ENCODE assay signal across 9 cellular contexts in the genomic region with DNA sequence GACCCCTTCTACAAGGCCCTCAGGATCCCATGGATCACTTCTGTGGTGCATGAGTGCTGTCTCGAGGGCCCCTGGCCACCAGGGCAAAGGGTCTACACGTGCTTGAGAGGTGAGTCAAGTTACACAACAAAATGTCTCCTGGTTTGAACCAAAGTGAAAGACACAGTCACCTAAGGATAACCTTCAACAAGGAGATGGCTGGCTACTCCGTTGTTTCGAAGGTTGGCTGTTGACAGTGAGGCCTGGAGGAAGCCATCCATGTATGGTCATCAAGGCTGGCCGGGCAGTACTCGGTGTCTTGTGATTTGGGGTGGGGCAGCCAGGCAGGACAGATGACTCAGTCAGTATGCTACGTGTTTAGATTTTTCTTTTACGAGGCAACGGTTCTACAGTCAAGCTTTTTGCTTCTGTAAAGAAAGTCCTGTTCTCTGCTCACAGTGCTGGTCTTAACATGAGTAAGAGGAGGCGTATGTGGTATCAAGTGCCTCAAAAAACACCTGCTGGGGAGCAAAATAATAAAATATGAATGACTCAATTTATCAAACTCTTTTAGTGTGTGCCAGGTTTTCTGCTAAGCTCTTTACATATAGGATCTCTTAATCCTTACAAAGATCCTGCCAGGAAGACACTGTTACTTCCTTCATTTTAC. TPM values are rescaled to one million over a fixed set of nuclear protein-coding genes. Genes with fewer than 3 reads are reported as not detected.
DNase-seq lines count a peak whose midpoint lies in the region; ATAC-seq and TF ChIP-seq lines count a peak whose summit lies in the region.
"Had no signal": no experiment of that assay in that cellular context is flagged by ENCODE, and none has a peak within 500 bp of the region (broad histone marks: within the 10 kb centered on the region; RNA-seq: fewer than 3 reads in every experiment).

No MANE protein-coding gene starts in this region.

- intact Hi-C loops in adrenal gland (cut with DNase I) = no loop called here
- intact Hi-C loops in left ventricle myocardium superior (cut with micrococcal nuclease) = no loop called here

- peaks cover 0 to 11% of the 10 kb centered on the region in 2 donors for H3K27me3 Mint-ChIP-seq in effector memory CD8-positive, alpha-beta T cell

- WGBS in adrenal gland, 4 donors = 54 to 76% (median 65%) methylated on average over 9 to 10 of the region's 10 CpGs
- WGBS in smooth muscle cell (ENCODE audit: low lambda C conversion rate) = 25% methylated on average over 10 of the region's 10 CpGs

- H3K27ac ChIP-seq in adrenal gland (peak overlapping the region in 2 of 5 donors; percentile 33 to 52), smooth muscle cell (ENCODE audit: low read depth) (peak overlapping the region; percentile 87)

- H3K4me3 ChIP-seq in adrenal gland (no peak overlapping the region), smooth muscle cell (no peak overlapping the region)

- H3K4me3 Mint-ChIP-seq in effector memory CD8-positive, alpha-beta T cell = no peak overlapping the region

- H3K27me3 ChIP-seq in adrenal gland (no peaks in the 10 kb centered on the region), smooth muscle cell (ENCODE audit: low read depth) (no peaks in the 10 kb centered on the region)

- no peaks in the 10 kb centered on the region for H3K4me1 ChIP-seq in adrenal gland (replicated peaks in 1 of 2)
- peaks cover 3% of the 10 kb centered on the region for H3K4me1 ChIP-seq in smooth muscle cell (ENCODE audit: low read depth)

- no peaks in the 10 kb centered on the region for H3F3A ChIP-seq in smooth muscle cell (ENCODE audit: low read depth)

- TF ChIP-seq POLR2A in adrenal gland (IDR thresholded peaks at IDR 0.05) = peak in 1 of 2 donors; percentile 45

- peak; percentile 92 for DNase-seq in H4 (ENCODE audit: low spot score)
- DNase-seq in adrenal gland = peak in 6 of 7 donors; percentile 53 to 79 (median 72)
- peak; percentile 41 for DNase-seq in left ventricle myocardium superior
- DNase-seq in smooth muscle cell (lab: John Stamatoyannopoulos, UW; ENCODE audit: unreplicated experiment) = peak; percentile 9
- DNase-seq in nucleus accumbens (lab: John Stamatoyannopoulos, UW) = no peak
- no peak for DNase-seq in NCI-H1694 (lab: John Stamatoyannopoulos, UW)
- no peak for DNase-seq in NCI-H1417 (lab: John Stamatoyannopoulos, UW)
- DNase-seq in effector memory CD8-positive, alpha-beta T cell = no peak
- DNase-seq: activated CD4-positive, alpha-beta T cell treated with anti-CD3 and anti-CD28 coated beads, Interleukin-2, amount 50 U/mL, for 4 hours had no signal

- H3K9ac ChIP-seq in smooth muscle cell (ENCODE audit: low read depth) = peak overlapping the region; percentile 62

- H3K36me3 ChIP-seq in adrenal gland (replicated peaks in 1 of 2) (no peaks in the 10 kb centered on the region), smooth muscle cell (ENCODE audit: low read depth) (no peaks in the 10 kb centered on the region)

- H3K4me1 Mint-ChIP-seq in effector memory CD8-positive, alpha-beta T cell (ENCODE audit: low read depth in 2 of 2) = no peaks in the 10 kb centered on the region

- H2AFZ ChIP-seq in smooth muscle cell (ENCODE audit: low read depth) = peak overlapping the region; percentile 40

- no peaks in the 10 kb centered on the region for H3K9me3 Mint-ChIP-seq in effector memory CD8-positive, alpha-beta T cell

- H3K9me3 ChIP-seq in adrenal gland (replicated peaks in 1 of 3) (no peaks in the 10 kb centered on the region), smooth muscle cell (replicated peaks; ENCODE audit: low read depth) (no peaks in the 10 kb centered on the region)

- no peak overlapping the region for H3K27ac Mint-ChIP-seq in effector memory CD8-positive, alpha-beta T cell

- ATAC-seq in left ventricle myocardium superior = peak; percentile 93
- ATAC-seq in effector memory CD8-positive, alpha-beta T cell (replicated peaks) = no peak

- H3K36me3 Mint-ChIP-seq in effector memory CD8-positive, alpha-beta T cell (ENCODE audit: insufficient read depth) = no peaks in the 10 kb centered on the region

- H4K20me1 ChIP-seq in smooth muscle cell (ENCODE audit: low read depth) = no peaks in the 10 kb centered on the region

- H3K79me2 ChIP-seq in smooth muscle cell (ENCODE audit: low read depth) = no peaks in the 10 kb centered on the region

- peak overlapping the region; percentile 59 for H3K4me2 ChIP-seq in smooth muscle cell

- TF ChIP-seq CTCF in adrenal gland (IDR thresholded peaks at IDR 0.05) = no peak
- TF ChIP-seq CTCF in smooth muscle cell (IDR thresholded peaks at IDR 0.05; ENCODE audit: borderline replicate concordance, insufficient read depth, poor library complexity, severe bottlenecking) = no peak

RNA-seq across cellular contexts. Expression of a gene that starts 18.0 kb away (rescaled TPM):
- total RNA-seq in H4 (2014; rRNA removed; shearing (Covaris generic)) = 3.2 and 3.7 TPM in 2 replicates
- 10 to 100 TPM in 4 of 8 donors, 1 to 10 TPM in 4; 4.8 to 13.1 (median 8.9) TPM for total RNA-seq in adrenal gland
- 1 to 10 TPM; 4.1 to 5.4 (median 4.2) TPM for polyA plus RNA-seq in adrenal gland
- 3.3 TPM for total RNA-seq in left ventricle myocardium superior
- 1.4 and 4.1 TPM in 2 replicates for total RNA-seq in smooth muscle cell
- polyA plus RNA-seq in smooth muscle cell = 0.57 and 1.9 TPM in 2 replicates

Comparison
In these comparisons a context has a peak if more than half of its experiments do, and no peak if none do; other contexts are left out.
1. DNase-seq: peak in H4 (single experiment), adrenal gland (6 of 7), left ventricle myocardium superior (single experiment) and smooth muscle cell (single experiment); none in nucleus accumbens (0 of 56), NCI-H1694 (single experiment), NCI-H1417 (0 of 3) and effector memory CD8-positive, alpha-beta T cell (0 of 3).